18 cellular contexts compared by ENCODE assay signal in the genomic region with DNA sequence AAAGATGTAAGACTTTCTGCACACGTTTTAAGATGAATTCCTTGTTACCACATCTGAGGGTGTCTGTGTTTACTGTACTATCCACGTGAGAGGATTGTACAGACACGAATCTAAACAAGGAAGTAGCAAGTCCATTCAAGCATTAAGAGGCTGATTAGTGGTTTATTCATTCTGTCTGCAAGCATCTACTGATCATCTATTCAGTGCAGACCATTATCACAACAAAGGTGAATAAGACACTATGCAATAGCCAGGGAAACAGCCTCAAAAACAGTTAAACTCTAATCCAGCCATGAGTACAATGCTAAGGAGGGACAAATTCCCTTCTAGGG.
A peak's percentile ranks its signal among the peaks of the same experiment; 100 is the strongest.
DNase-seq lines count a peak whose midpoint lies in the region; TF ChIP-seq lines count a peak whose summit lies in the region.
"Had no signal": no experiment of that assay in that cellular context is flagged by ENCODE, and none has a peak within 500 bp of the region (broad histone marks: within the 10 kb centered on the region; RNA-seq: fewer than 3 reads in every experiment).

No MANE protein-coding gene starts in this region.

- POLR2A ChIA-PET in A673 (lab: Charles Lee; ENCODE audit: low non-redundant PET) = no interaction called here

- DNase-seq in NCI-H2107 treated with DMSO at 0.1 percent for 48 hours (lab: John Stamatoyannopoulos, UW; ENCODE audit: unreplicated experiment) (peak; percentile 19), NCI-H2107 (lab: John Stamatoyannopoulos, UW) (no peak), epithelial cell of proximal tubule (ENCODE audit: low read depth) (peak; percentile 42), dedifferentiated amniotic fluid mesenchymal stem cell (ENCODE audit: extremely low spot score) (no peak), inferior parietal cortex (ENCODE audit: extremely low spot score) (no peak), A673 (ENCODE audit: low spot score) (no peak), left ventricle myocardium inferior (no peak)
- DNase-seq in Jurkat, Clone E6-1 (ENCODE audit: low read depth, low spot score) = peak; percentile 16
- DNase-seq: activated CD4-positive, CD25-positive, alpha-beta regulatory T cell treated with anti-CD3 and anti-CD28 coated beads, Interleukin-2, amount 50 U/mL, for 72 hours; activated gamma-delta T cell treated with Interleukin-2 at 50 U/mL for 16 hours; CD4-positive, CD25-positive, alpha-beta regulatory T cell; H9; lower lobe of right lung; naive thymus-derived CD4-positive, alpha-beta T cell; SHP77; stimulated activated naive CD4-positive, alpha-beta T cell; transverse colon had no signal

- H3K27me3 ChIP-seq in A673 (replicated peaks; ENCODE audit: insufficient read depth, low read depth, low read length, poor library complexity) (no peaks in the 10 kb centered on the region), left ventricle myocardium inferior (ENCODE audit: low read depth) (no peaks in the 10 kb centered on the region)
- H3K27me3 ChIP-seq: gastroesophageal sphincter, transverse colon had no signal

- no peaks in the 10 kb centered on the region for H3K36me3 ChIP-seq in A673 (ENCODE audit: insufficient read depth, low read length, poor library complexity, severe bottlenecking)
- H3K36me3 ChIP-seq in left ventricle myocardium inferior = no peaks in the 10 kb centered on the region
- H3K36me3 ChIP-seq: gastroesophageal sphincter, lower lobe of right lung, transverse colon had no signal

- intact Hi-C loops in A673 (cut with micrococcal nuclease; ENCODE audit: unreplicated experiment) = no loop called here
- intact Hi-C loops in left ventricle myocardium inferior (cut with micrococcal nuclease) = no loop called here

- TF ChIP-seq CTCF in epithelial cell of proximal tubule (conservative IDR thresholded peaks at IDR 0.05; ENCODE audit: low read depth, low read length) = no peak
- TF ChIP-seq CTCF in A673 (conservative IDR thresholded peaks at IDR 0.05; ENCODE audit: low read depth, low read length) = no peak
- TF ChIP-seq CTCF in left ventricle myocardium inferior (IDR thresholded peaks at IDR 0.05; ENCODE audit: borderline replicate concordance) = no peak

- H3K9me3 ChIP-seq in A673 (ENCODE audit: low read depth, low read length, poor library complexity, severe bottlenecking) (no peaks in the 10 kb centered on the region), left ventricle myocardium inferior (replicated peaks) (no peaks in the 10 kb centered on the region)
- H3K9me3 ChIP-seq: gastroesophageal sphincter, lower lobe of right lung, transverse colon had no signal

- BruUV-seq in A673 (replicated peaks; lab: Mats Ljungman, UMichigan) = no TSS peak

- CTCF ChIA-PET in A673 (lab: Charles Lee) = no interaction called here

- no peak overlapping the region for H3K4me3 ChIP-seq in Jurkat, Clone E6-1 (ENCODE audit: low read length)
- H3K4me3 ChIP-seq in epithelial cell of proximal tubule (ENCODE audit: low read depth, low read length) = no peak overlapping the region
- no peak overlapping the region for H3K4me3 ChIP-seq in A673 (ENCODE audit: low read depth, low read length, poor library complexity, severe bottlenecking)
- no peak overlapping the region for H3K4me3 ChIP-seq in left ventricle myocardium inferior
- H3K4me3 ChIP-seq: gastroesophageal sphincter, lower lobe of right lung, transverse colon had no signal

- H3K27ac ChIP-seq in A673 (ENCODE audit: low read depth, low read length, poor library complexity, severe bottlenecking) (no peak overlapping the region), left ventricle myocardium inferior (replicated peaks) (no peak overlapping the region)
- H3K27ac ChIP-seq: gastroesophageal sphincter, lower lobe of right lung, transverse colon had no signal

- no peaks in the 10 kb centered on the region for H3K4me1 ChIP-seq in A673 (ENCODE audit: insufficient read depth, low read length, poor library complexity, severe bottlenecking)
- H3K4me1 ChIP-seq in left ventricle myocardium inferior = no peaks in the 10 kb centered on the region
- H3K4me1 ChIP-seq: gastroesophageal sphincter, lower lobe of right lung had no signal

Comparison
In these comparisons a context has a peak if more than half of its experiments do, and no peak if none do; other contexts are left out.
1. DNase-seq: peak in NCI-H2107 treated with DMSO at 0.1 percent for 48 hours (single experiment), Jurkat, Clone E6-1 (single experiment) and epithelial cell of proximal tubule (single experiment); none in NCI-H2107 (single experiment), dedifferentiated amniotic fluid mesenchymal stem cell (single experiment), inferior parietal cortex (single experiment), A673 (single experiment) and left ventricle myocardium inferior (single experiment).